In the genomic region with DNA sequence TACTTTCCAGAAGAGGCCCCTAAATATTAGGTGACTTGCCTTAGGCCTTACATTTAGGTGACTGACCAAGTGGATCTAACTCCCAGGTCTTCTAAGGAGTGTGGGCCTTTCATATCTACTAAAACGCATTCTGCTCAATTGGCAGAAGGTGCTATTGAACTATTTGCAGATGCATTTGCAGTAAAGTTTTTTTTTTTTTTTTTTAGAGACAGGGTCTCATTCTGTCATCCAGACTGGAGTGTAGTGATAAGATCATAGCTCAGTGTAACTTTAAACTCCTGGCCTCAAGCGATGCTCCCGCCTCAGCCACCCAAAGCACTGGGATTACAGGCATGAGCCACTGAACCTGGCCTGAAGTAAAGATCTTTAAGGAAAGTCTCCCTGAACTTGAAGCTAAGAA, we compare ENCODE assay signal across 2 cellular contexts.
TF ChIP-seq lines count a peak whose summit lies in the region.

No MANE protein-coding gene starts in this region.

TF ChIP-seq in HEK293, 187 proteins besides CTCF, POLR2A, EP300 and RAD21:
- TF ChIP-seq SCRT2 (tag by site-specific recombination; IDR thresholded peaks at IDR 0.05) (no peak), ZNF146 (tag by site-specific recombination; IDR thresholded peaks at IDR 0.05) (no peak), ZNF501 (tag by site-specific recombination; IDR thresholded peaks at IDR 0.05) (no peak), KLF1 (tag by site-specific recombination; IDR thresholded peaks at IDR 0.05) (no peak), ZNF335 (tag by site-specific recombination; conservative IDR thresholded peaks at IDR 0.05) (peak; percentile 73), KLF9 (tag by site-specific recombination; IDR thresholded peaks at IDR 0.05; ENCODE audit: low read depth) (no peak)
- TF ChIP-seq, protein P1, sequence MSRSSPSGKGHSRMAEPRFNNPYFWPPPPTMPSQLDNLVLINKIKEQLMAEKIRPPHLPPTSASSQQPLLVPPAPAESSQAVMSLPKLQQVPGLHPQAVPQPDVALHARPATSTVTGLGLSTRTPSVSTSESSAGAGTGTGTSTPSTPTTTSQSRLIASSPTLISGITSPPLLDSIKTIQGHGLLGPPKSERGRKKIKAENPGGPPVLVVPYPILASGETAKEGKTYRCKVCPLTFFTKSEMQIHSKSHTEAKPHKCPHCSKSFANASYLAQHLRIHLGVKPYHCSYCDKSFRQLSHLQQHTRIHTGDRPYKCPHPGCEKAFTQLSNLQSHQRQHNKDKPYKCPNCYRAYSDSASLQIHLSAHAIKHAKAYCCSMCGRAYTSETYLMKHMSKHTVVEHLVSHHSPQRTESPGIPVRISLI (tag by site-specific recombination; IDR thresholded peaks at IDR 0.05): peak; percentile 73

TF ChIP-seq in endothelial cell of umbilical vein, 7 proteins besides CTCF, POLR2A, EP300 and RAD21:
- TF ChIP-seq EZH2 (IDR thresholded peaks at IDR 0.05; ENCODE audit: borderline replicate concordance, low read depth, low read length, severe bottlenecking) (no peak), GATA2 (IDR thresholded peaks at IDR 0.05; ENCODE audit: insufficient read depth, insufficient read length, low read depth, low read length) (no peak), JUN (IDR thresholded peaks at IDR 0.05; ENCODE audit: borderline replicate concordance, insufficient read depth, insufficient read length, low read depth) (no peak), MYC (IDR thresholded peaks at IDR 0.05; ENCODE audit: low read depth, low read length) (no peak), POLR2AphosphoS5 (IDR thresholded peaks at IDR 0.05; ENCODE audit: insufficient read depth, low read depth, low read length) (no peak), FOS (IDR thresholded peaks at IDR 0.05; ENCODE audit: borderline replicate concordance, insufficient read depth, low read length) (no peak)
- TF ChIP-seq, protein P2, sequence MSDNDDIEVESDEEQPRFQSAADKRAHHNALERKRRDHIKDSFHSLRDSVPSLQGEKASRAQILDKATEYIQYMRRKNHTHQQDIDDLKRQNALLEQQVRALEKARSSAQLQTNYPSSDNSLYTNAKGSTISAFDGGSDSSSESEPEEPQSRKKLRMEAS (IDR thresholded peaks at IDR 0.05; ENCODE audit: insufficient read depth, insufficient read length): no peak
